8 cellular contexts compared by ENCODE assay signal in genomic region chr16:30378236-30379164, GRCh38. TPM values are rescaled to one million over a fixed set of nuclear protein-coding genes. Genes with fewer than 3 reads are reported as not detected.
DNase-seq lines count a peak whose midpoint lies in the region; ATAC-seq and TF ChIP-seq lines count a peak whose summit lies in the region.

No MANE protein-coding gene starts in this region.

- no peak for TF ChIP-seq CTCF in GM23338 (conservative IDR thresholded peaks at IDR 0.05; ENCODE audit: low read depth in 2 of 2)
- TF ChIP-seq CTCF in fibroblast of mammary gland (conservative IDR thresholded peaks at IDR 0.05; ENCODE audit: control insufficient read depth, insufficient read depth, low read depth, low read length), result peak; percentile 14

- H3K4me1 ChIP-seq in GM23338 (ENCODE audit: insufficient read depth), result peaks cover 11% of the 10 kb centered on the region

- peak; percentile 84 for ATAC-seq in GM23338
- peak; percentile 87 for ATAC-seq in activated T-helper 17 cell treated with anti-CD3 and anti-CD28 coated beads, Interleukin-2, amount 50 U/mL, for 72 hours (replicated peaks)
- peak; percentile 95 to 97 for ATAC-seq in natural killer cell treated with Interleukin-12 subunit alpha and Interleukin-12 subunit beta and Interleukin-15 and Interleukin-18, amount 100 ng/mL, for 72 hours

- peak overlapping the region; percentile 100 for H3K27ac Mint-ChIP-seq in GM23338
- H3K27ac Mint-ChIP-seq in activated T-helper 17 cell treated with anti-CD3 and anti-CD28 coated beads, Interleukin-2, amount 50 U/mL, for 72 hours, result peak overlapping the region; percentile 99
- H3K27ac Mint-ChIP-seq in natural killer cell treated with Interleukin-12 subunit alpha and Interleukin-12 subunit beta and Interleukin-15 and Interleukin-18, amount 100 ng/mL, for 72 hours, result peak overlapping the region; percentile 96 to 100

- H3K36me3 Mint-ChIP-seq in GM23338 (ENCODE audit: low read depth), result peaks cover 3% of the 10 kb centered on the region; the same call in 2 of the 3 replicates
- peaks cover 50% of the 10 kb centered on the region for H3K36me3 Mint-ChIP-seq in activated T-helper 17 cell treated with anti-CD3 and anti-CD28 coated beads, Interleukin-2, amount 50 U/mL, for 72 hours (ENCODE audit: low read depth)
- H3K36me3 Mint-ChIP-seq in natural killer cell treated with Interleukin-12 subunit alpha and Interleukin-12 subunit beta and Interleukin-15 and Interleukin-18, amount 100 ng/mL, for 72 hours, result peaks cover 6% of the 10 kb centered on the region

- H3K27ac ChIP-seq in GM23338 (ENCODE audit: low read depth), result peak overlapping the region; percentile 100

- peak overlapping the region; percentile 94 for H3K4me3 ChIP-seq in GM23338
- peak overlapping the region; percentile 77 for H3K4me3 ChIP-seq in fibroblast of mammary gland (ENCODE audit: control insufficient read depth, low read depth, low read length)

- peak; percentile 97 for DNase-seq in EH (ENCODE audit: low read depth)
- peak; percentile 100 for DNase-seq in GM23338 (ENCODE audit: low spot score)
- peak; percentile 71 to 79 for DNase-seq in Kasumi-1 (lab: John Stamatoyannopoulos, UW)
- peak; percentile 95 for DNase-seq in RKO (ENCODE audit: low spot score)
- DNase-seq in fibroblast of mammary gland (ENCODE audit: low read depth), result peak; percentile 95
- peak; percentile 99 for DNase-seq in natural killer cell treated with Interleukin-12 subunit alpha and Interleukin-12 subunit beta and Interleukin-15 and Interleukin-18, amount 100 ng/mL, for 72 hours (ENCODE audit: low spot score)
- DNase-seq in stimulated activated naive CD4-positive, alpha-beta T cell treated with Interleukin-2 at 50 U/mL for 16 hours (lab: John Stamatoyannopoulos, UW), result peak; percentile 97

- H3K9me2 ChIP-seq in GM23338 (ENCODE audit: insufficient read depth), result no peaks in the 10 kb centered on the region

- peaks cover 24% of the 10 kb centered on the region for H3K4me1 Mint-ChIP-seq in GM23338
- H3K4me1 Mint-ChIP-seq in activated T-helper 17 cell treated with anti-CD3 and anti-CD28 coated beads, Interleukin-2, amount 50 U/mL, for 72 hours, result peaks cover 15% of the 10 kb centered on the region
- peaks cover 32 to 40% of the 10 kb centered on the region in 2 donors for H3K4me1 Mint-ChIP-seq in natural killer cell treated with Interleukin-12 subunit alpha and Interleukin-12 subunit beta and Interleukin-15 and Interleukin-18, amount 100 ng/mL, for 72 hours (ENCODE audit: low read depth in 2 of 2)

- no peaks in the 10 kb centered on the region; the same call in none of the 3 replicates for H3K9me3 Mint-ChIP-seq in GM23338
- no peaks in the 10 kb centered on the region for H3K9me3 Mint-ChIP-seq in activated T-helper 17 cell treated with anti-CD3 and anti-CD28 coated beads, Interleukin-2, amount 50 U/mL, for 72 hours
- H3K9me3 Mint-ChIP-seq in natural killer cell treated with Interleukin-12 subunit alpha and Interleukin-12 subunit beta and Interleukin-15 and Interleukin-18, amount 100 ng/mL, for 72 hours, result no peaks in the 10 kb centered on the region

- peak overlapping the region; percentile 97 for H2AFZ ChIP-seq in GM23338

- peak overlapping the region; percentile 93 for H3K4me3 Mint-ChIP-seq in GM23338
- H3K4me3 Mint-ChIP-seq in activated T-helper 17 cell treated with anti-CD3 and anti-CD28 coated beads, Interleukin-2, amount 50 U/mL, for 72 hours, result peak overlapping the region; percentile 85
- peak overlapping the region; percentile 99 for H3K4me3 Mint-ChIP-seq in natural killer cell treated with Interleukin-12 subunit alpha and Interleukin-12 subunit beta and Interleukin-15 and Interleukin-18, amount 100 ng/mL, for 72 hours

- peaks cover 24% of the 10 kb centered on the region for H3F3A ChIP-seq in GM23338 (replicated peaks; ENCODE audit: low read depth)

- H3K27me3 ChIP-seq in GM23338 (ENCODE audit: insufficient read depth), result no peaks in the 10 kb centered on the region

- H3K27me3 Mint-ChIP-seq in GM23338 (ENCODE audit: insufficient read depth, low read depth, poor library complexity), result peaks cover 26% of the 10 kb centered on the region
- no peaks in the 10 kb centered on the region for H3K27me3 Mint-ChIP-seq in activated T-helper 17 cell treated with anti-CD3 and anti-CD28 coated beads, Interleukin-2, amount 50 U/mL, for 72 hours
- no peaks in the 10 kb centered on the region for H3K27me3 Mint-ChIP-seq in natural killer cell treated with Interleukin-12 subunit alpha and Interleukin-12 subunit beta and Interleukin-15 and Interleukin-18, amount 100 ng/mL, for 72 hours

- H4K20me1 ChIP-seq in GM23338 (replicated peaks; ENCODE audit: insufficient read depth), result no peaks in the 10 kb centered on the region

- 0 out of 2 replicates have a peak, but pooled peaks cover 4% of the 10 kb centered on the region for H3K79me2 ChIP-seq in GM23338 (replicated peaks; ENCODE audit: insufficient read depth)

- peak overlapping the region; percentile 99 for H3K4me2 ChIP-seq in GM23338

- no peaks in the 10 kb centered on the region for H3K36me3 ChIP-seq in GM23338 (ENCODE audit: insufficient read depth)

TF ChIP-seq in GM23338, 12 proteins besides CTCF, POLR2A, EP300 and RAD21:
- TF ChIP-seq ETS1 (IDR thresholded peaks at IDR 0.05), result no peak
- no peak for TF ChIP-seq EZH2 (IDR thresholded peaks at IDR 0.05; ENCODE audit: low read depth, unreplicated experiment)
- TF ChIP-seq POLR2AphosphoS5 (IDR thresholded peaks at IDR 0.05; ENCODE audit: low read depth), result peak; percentile 89

RNA-seq across cellular contexts. Expression of gene SEPTIN1, which starts 3.9 kb away (rescaled TPM):
- 0.21 and 0.35 TPM in 2 replicates for total RNA-seq in GM23338 (2014; rRNA removed; shearing (Covaris generic))
- 3.3 and 3.9 TPM in 2 replicates for polyA plus RNA-seq in GM23338 (2016; fragmentation: Nextera tagmentation; extraction: Ambion mirVana)
- 100 to 1,000 TPM; 198 to 216 TPM for total RNA-seq in activated T-helper 17 cell treated with anti-CD3 and anti-CD28 coated beads, Interleukin-2, amount 50 U/mL, for 72 hours
- 100 to 1,000 TPM; 192 to 207 TPM for total RNA-seq in natural killer cell treated with Interleukin-12 subunit alpha and Interleukin-12 subunit beta and Interleukin-15 and Interleukin-18, amount 100 ng/mL, for 72 hours

RNA-seq across cellular contexts. Expression of gene MYL11, which starts 3.9 kb away (rescaled TPM):
- not detected in 2 replicates for total RNA-seq in GM23338 (2014; rRNA removed; shearing (Covaris generic))
- polyA plus RNA-seq in GM23338 (2016; fragmentation: Nextera tagmentation; extraction: Ambion mirVana), result 3.5 and 7.3 TPM in 2 replicates
- 1 to 10 TPM in 1 of 2 donors, not detected in 1; 1.6 TPM for total RNA-seq in activated T-helper 17 cell treated with anti-CD3 and anti-CD28 coated beads, Interleukin-2, amount 50 U/mL, for 72 hours
- total RNA-seq in natural killer cell treated with Interleukin-12 subunit alpha and Interleukin-12 subunit beta and Interleukin-15 and Interleukin-18, amount 100 ng/mL, for 72 hours, result 1 to 10 TPM in 1 of 2 donors, not detected in 1; 8.5 TPM

RNA-seq across cellular contexts. Expression of gene TBC1D10B, which starts 8.2 kb away (rescaled TPM):
- total RNA-seq in GM23338 (2014; rRNA removed; shearing (Covaris generic)), result 19.6 and 30.8 TPM in 2 replicates
- 13.3 TPM in 2 replicates for polyA plus RNA-seq in GM23338 (2016; fragmentation: Nextera tagmentation; extraction: Ambion mirVana)
- total RNA-seq in activated T-helper 17 cell treated with anti-CD3 and anti-CD28 coated beads, Interleukin-2, amount 50 U/mL, for 72 hours, result 10 to 100 TPM; 49.7 to 64.2 TPM
- 10 to 100 TPM; 64.0 to 99.1 TPM for total RNA-seq in natural killer cell treated with Interleukin-12 subunit alpha and Interleukin-12 subunit beta and Interleukin-15 and Interleukin-18, amount 100 ng/mL, for 72 hours

RNA-seq across cellular contexts. Expression of gene ZNF48, which starts 16.7 kb away (rescaled TPM):
- 37.9 and 44.3 TPM in 2 replicates for total RNA-seq in GM23338 (2014; rRNA removed; shearing (Covaris generic))
- polyA plus RNA-seq in GM23338 (2016; fragmentation: Nextera tagmentation; extraction: Ambion mirVana), result 4.8 and 6.2 TPM in 2 replicates
- total RNA-seq in activated T-helper 17 cell treated with anti-CD3 and anti-CD28 coated beads, Interleukin-2, amount 50 U/mL, for 72 hours, result 10 to 100 TPM; 10.2 to 10.5 TPM
- 10 to 100 TPM; 10.2 to 14.7 TPM for total RNA-seq in natural killer cell treated with Interleukin-12 subunit alpha and Interleukin-12 subunit beta and Interleukin-15 and Interleukin-18, amount 100 ng/mL, for 72 hours

RNA-seq across cellular contexts. Expression of gene CD2BP2, which starts 23.4 kb away (rescaled TPM):
- total RNA-seq in GM23338 (2014; rRNA removed; shearing (Covaris generic)), result 33.9 and 38.7 TPM in 2 replicates
- 21.0 and 23.1 TPM in 2 replicates for polyA plus RNA-seq in GM23338 (2016; fragmentation: Nextera tagmentation; extraction: Ambion mirVana)
- 10 to 100 TPM; 51.0 to 69.9 TPM for total RNA-seq in activated T-helper 17 cell treated with anti-CD3 and anti-CD28 coated beads, Interleukin-2, amount 50 U/mL, for 72 hours
- total RNA-seq in natural killer cell treated with Interleukin-12 subunit alpha and Interleukin-12 subunit beta and Interleukin-15 and Interleukin-18, amount 100 ng/mL, for 72 hours, result 10 to 100 TPM; 95.8 to 99.7 TPM

Comparison
In these comparisons a context has a peak if more than half of its experiments do, and no peak if none do; other contexts are left out.
1. Peak in every context shown above with its lines: DNase-seq, ATAC-seq, H3K4me3 ChIP-seq and H3K27ac ChIP-seq.
2. RNA of gene SEPTIN1, which starts 3.9 kb away (total RNA-seq): 198 to 216 TPM in activated T-helper 17 cell treated with anti-CD3 and anti-CD28 coated beads, Interleukin-2, amount 50 U/mL, for 72 hours and 192 to 207 TPM in natural killer cell treated with Interleukin-12 subunit alpha and Interleukin-12 subunit beta and Interleukin-15 and Interleukin-18, amount 100 ng/mL, for 72 hours; 0.21 to 0.35 TPM in GM23338; every median in the first group is over 100 times any median in the second.